17 cellular contexts compared by ENCODE assay signal in the genomic region with DNA sequence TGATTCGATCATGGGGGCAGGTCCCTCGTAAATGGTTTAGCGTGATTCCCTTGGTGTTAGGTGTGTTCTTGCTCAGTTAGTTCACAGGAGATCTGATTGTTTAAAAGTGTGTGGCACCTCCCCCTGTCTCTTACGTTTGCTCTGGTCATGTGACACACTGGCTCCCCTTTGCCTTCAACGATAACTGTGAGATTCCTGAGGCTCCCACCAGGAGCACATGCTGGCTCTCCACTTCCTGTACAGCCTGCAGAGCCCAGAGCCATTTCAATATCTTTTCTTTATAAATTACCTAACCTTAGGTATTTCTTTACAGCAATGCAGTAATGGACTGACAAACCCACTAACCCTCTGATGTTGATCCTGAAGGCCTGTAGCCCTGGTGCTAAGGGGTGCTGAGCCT.
DNase-seq lines count a peak whose midpoint lies in the region; ATAC-seq and TF ChIP-seq lines count a peak whose summit lies in the region.
"Had no signal": no experiment of that assay in that cellular context is flagged by ENCODE, and none has a peak within 500 bp of the region (broad histone marks: within the 10 kb centered on the region; RNA-seq: fewer than 3 reads in every experiment).

No MANE protein-coding gene starts in this region.

- peaks cover 4% of the 10 kb centered on the region for H4K20me1 ChIP-seq in H9 (ENCODE audit: control insufficient read depth, insufficient read depth, insufficient read length)
- H4K20me1 ChIP-seq: BLaER1 treated with 17β-estradiol and CSF1 and Interleukin-3, amounts not matched to agents 10 nM and 100 nM had no signal

- H3K23ac ChIP-seq in H9 (ENCODE audit: insufficient read length, low read depth, low read length): no peak overlapping the region

- no peak overlapping the region for H2BK120ac ChIP-seq in H9 (ENCODE audit: low read depth, low read length, poor library complexity, severe bottlenecking)

- intact Hi-C loops in colonic mucosa (cut with DNase I): no loop called here
- intact Hi-C loops in esophagus muscularis mucosa (cut with DNase I): no loop called here

- H4K5ac ChIP-seq in H9 (ENCODE audit: insufficient read length, low read depth, low read length): no peak overlapping the region

- no peak for ATAC-seq in omental fat pad (ENCODE audit: low FRiP score)
- ATAC-seq: CD8-positive, alpha-beta T cell; HCT116; HepG2 had no signal

- H3K14ac ChIP-seq in H9 (ENCODE audit: insufficient read depth, low read length): no peak overlapping the region

- no peak overlapping the region for H2AFZ ChIP-seq in H9 (ENCODE audit: low read length)

- H3K4me3 ChIP-seq in colonic mucosa (no peak overlapping the region), esophagus muscularis mucosa (no peak overlapping the region)
- H3K4me3 ChIP-seq: BLaER1 treated with 17β-estradiol and CSF1 and Interleukin-3, amounts not matched to agents 10 nM and 100 nM had no signal

- H2BK5ac ChIP-seq in H9 (ENCODE audit: insufficient read length, low read length): no peak overlapping the region

- H2BK15ac ChIP-seq in H9 (ENCODE audit: low read depth, low read length): no peak overlapping the region

- TF ChIP-seq CTCF in H9 (conservative IDR thresholded peaks at IDR 0.05) (no peak), colonic mucosa (IDR thresholded peaks at IDR 0.05) (no peak), esophagus muscularis mucosa (IDR thresholded peaks at IDR 0.05) (no peak), nephron (IDR thresholded peaks at IDR 0.05; ENCODE audit: unreplicated experiment in 3 of 3) (no peak), omental fat pad (IDR thresholded peaks at IDR 0.05) (no peak)

- H3K4me1 ChIP-seq in H9 (ENCODE audit: insufficient read depth, low read length) (no peaks in the 10 kb centered on the region), colonic mucosa (no peaks in the 10 kb centered on the region), esophagus muscularis mucosa (no peaks in the 10 kb centered on the region)

- no peak overlapping the region for H2BK12ac ChIP-seq in H9 (ENCODE audit: insufficient read length, low read depth, low read length)

- peak overlapping the region in 2 of 3 experiments; percentile 51 to 87; a peak in 2 of 7 replicates for H3K27ac Mint-ChIP-seq in H9
- H3K27ac Mint-ChIP-seq in nephron: peak overlapping the region in 2 of 3 experiments; percentile 35 to 48
- H3K27ac Mint-ChIP-seq: B cell; CD8-positive, alpha-beta T cell; HFFc6; IgD-negative memory B cell had no signal

- H3K27ac ChIP-seq in H9 (ENCODE audit: insufficient read length, low read depth, low read length) (no peak overlapping the region), colonic mucosa (no peak overlapping the region), esophagus muscularis mucosa (replicated peaks in 1 of 4) (no peak overlapping the region)
- H3K27ac ChIP-seq: BLaER1 treated with 17β-estradiol and CSF1 and Interleukin-3, amounts not matched to agents 10 nM and 100 nM had no signal

- H3K4me1 Mint-ChIP-seq in H9 (peaks cover 0 to 10% of the 10 kb centered on the region in 2 experiments; a peak in 3 of 4 replicates), nephron (peaks cover 20% of the 10 kb centered on the region)
- H3K4me1 Mint-ChIP-seq: B cell, IgD-negative memory B cell had no signal

- H3K27me3 Mint-ChIP-seq in H9 (ENCODE audit: low read depth): peaks cover 9% of the 10 kb centered on the region
- H3K27me3 Mint-ChIP-seq in nephron (ENCODE audit: low read depth): peaks cover 23% of the 10 kb centered on the region

- H2AK5ac ChIP-seq in H9 (ENCODE audit: insufficient read length, low read length): no peak overlapping the region

- H4K91ac ChIP-seq in H9 (ENCODE audit: insufficient read length, low read depth, low read length): no peak overlapping the region

- DNase-seq in H9 (no peak), colonic mucosa (peak; percentile 4), esophagus muscularis mucosa (ENCODE audit: extremely low spot score) (peak; percentile 82), amygdala (lab: John Stamatoyannopoulos, UW) (no peak), HPDE6-E6E7 (ENCODE audit: extremely low spot score) (no peak), omental fat pad (ENCODE audit: low spot score) (no peak)
- DNase-seq: Calu3; CD8-positive, alpha-beta T cell; DMS79 treated with DMSO at 0.1 percent for 48 hours; GF-D8; HFFc6 had no signal

- no peaks in the 10 kb centered on the region for H3K79me1 ChIP-seq in H9 (ENCODE audit: insufficient read depth, low read depth, low read length, poor library complexity, severe bottlenecking)

- no peak overlapping the region for H4K8ac ChIP-seq in H9 (replicated peaks; ENCODE audit: insufficient read length, low read depth, low read length)

- no peak overlapping the region for H3K56ac ChIP-seq in H9 (ENCODE audit: insufficient read length, low read depth, low read length)

- no peaks in the 10 kb centered on the region for H3K79me2 ChIP-seq in H9 (ENCODE audit: insufficient read depth, low read length)

- WGBS in H9 (ENCODE audit: extremely low coverage, insufficient read length, low lambda C conversion rate): no CpG with 5 or more reads among the region's 5 CpGs
- WGBS in esophagus muscularis mucosa: 70% methylated on average over 5 of the region's 5 CpGs

- no peak overlapping the region for H3K4ac ChIP-seq in H9 (ENCODE audit: low read depth, low read length)

- H3K36me3 Mint-ChIP-seq in H9 (ENCODE audit: insufficient read depth in 1 of 3, low read depth in 3 of 3) (no peaks in the 10 kb centered on the region), nephron (ENCODE audit: low read depth) (no peaks in the 10 kb centered on the region)
- H3K36me3 Mint-ChIP-seq: CD8-positive, alpha-beta T cell; IgD-negative memory B cell had no signal

- H3K4me2 ChIP-seq in H9 (ENCODE audit: insufficient read depth, insufficient read length, low read length): no peak overlapping the region
- H3K4me2 ChIP-seq: BLaER1 treated with 17β-estradiol and CSF1 and Interleukin-3, amounts not matched to agents 10 nM and 100 nM had no signal

- no peak overlapping the region for H3K18ac ChIP-seq in H9 (ENCODE audit: insufficient read length, low read depth, low read length)

- H3K9me3 ChIP-seq in H9 (ENCODE audit: control insufficient read depth, low read depth, low read length) (no peaks in the 10 kb centered on the region), colonic mucosa (no peaks in the 10 kb centered on the region), esophagus muscularis mucosa (no peaks in the 10 kb centered on the region)

- H3K27me3 ChIP-seq in H9 (ENCODE audit: insufficient read depth, low read length) (no peaks in the 10 kb centered on the region), colonic mucosa (no peaks in the 10 kb centered on the region), esophagus muscularis mucosa (no peaks in the 10 kb centered on the region)
- H3K27me3 ChIP-seq: BLaER1 treated with 17β-estradiol and CSF1 and Interleukin-3, amounts not matched to agents 10 nM and 100 nM had no signal

- TF ChIP-seq EP300 in esophagus muscularis mucosa (IDR thresholded peaks at IDR 0.05): no peak

- H3K9me3 Mint-ChIP-seq in H9 (no peaks in the 10 kb centered on the region; a peak in 3 of 5 replicates), nephron (no peaks in the 10 kb centered on the region)
- H3K9me3 Mint-ChIP-seq: CD8-positive, alpha-beta T cell; HFFc6; IgD-negative memory B cell had no signal

- no peaks in the 10 kb centered on the region for H3K23me2 ChIP-seq in H9 (ENCODE audit: insufficient read length, low read depth, low read length, poor library complexity, severe bottlenecking)

- H3K9ac ChIP-seq in H9 (ENCODE audit: extremely low read depth, insufficient read length, low read length): no peak overlapping the region
- H3K9ac ChIP-seq in colonic mucosa (ENCODE audit: low read depth in 2 of 2, low read length in 2 of 2): no peak overlapping the region
- H3K9ac ChIP-seq: BLaER1 treated with 17β-estradiol and CSF1 and Interleukin-3, amounts not matched to agents 10 nM and 100 nM had no signal

- H2BK20ac ChIP-seq in H9 (ENCODE audit: low read depth, low read length, poor library complexity, severe bottlenecking): no peak overlapping the region

- no peaks in the 10 kb centered on the region for H3K36me3 ChIP-seq in colonic mucosa
- no peaks in the 10 kb centered on the region for H3K36me3 ChIP-seq in esophagus muscularis mucosa
- H3K36me3 ChIP-seq: BLaER1 treated with 17β-estradiol and CSF1 and Interleukin-3, amounts not matched to agents 10 nM and 100 nM had no signal

- no peak overlapping the region for H3T11ph ChIP-seq in H9 (ENCODE audit: low read length)

- H3K4me3 Mint-ChIP-seq in H9 (no peak overlapping the region), nephron (no peak overlapping the region)
- H3K4me3 Mint-ChIP-seq: B cell; CD8-positive, alpha-beta T cell; HFFc6; IgD-negative memory B cell had no signal

- TF ChIP-seq POLR2A in esophagus muscularis mucosa (IDR thresholded peaks at IDR 0.05; ENCODE audit: low read depth): no peak

Comparison
In these comparisons a context has a peak if more than half of its experiments do, and no peak if none do; other contexts are left out.
1. DNase-seq: peak in colonic mucosa (single experiment) and esophagus muscularis mucosa (single experiment); none in H9 (single experiment), amygdala (0 of 56), HPDE6-E6E7 (single experiment) and omental fat pad (single experiment).